In the genomic region with DNA sequence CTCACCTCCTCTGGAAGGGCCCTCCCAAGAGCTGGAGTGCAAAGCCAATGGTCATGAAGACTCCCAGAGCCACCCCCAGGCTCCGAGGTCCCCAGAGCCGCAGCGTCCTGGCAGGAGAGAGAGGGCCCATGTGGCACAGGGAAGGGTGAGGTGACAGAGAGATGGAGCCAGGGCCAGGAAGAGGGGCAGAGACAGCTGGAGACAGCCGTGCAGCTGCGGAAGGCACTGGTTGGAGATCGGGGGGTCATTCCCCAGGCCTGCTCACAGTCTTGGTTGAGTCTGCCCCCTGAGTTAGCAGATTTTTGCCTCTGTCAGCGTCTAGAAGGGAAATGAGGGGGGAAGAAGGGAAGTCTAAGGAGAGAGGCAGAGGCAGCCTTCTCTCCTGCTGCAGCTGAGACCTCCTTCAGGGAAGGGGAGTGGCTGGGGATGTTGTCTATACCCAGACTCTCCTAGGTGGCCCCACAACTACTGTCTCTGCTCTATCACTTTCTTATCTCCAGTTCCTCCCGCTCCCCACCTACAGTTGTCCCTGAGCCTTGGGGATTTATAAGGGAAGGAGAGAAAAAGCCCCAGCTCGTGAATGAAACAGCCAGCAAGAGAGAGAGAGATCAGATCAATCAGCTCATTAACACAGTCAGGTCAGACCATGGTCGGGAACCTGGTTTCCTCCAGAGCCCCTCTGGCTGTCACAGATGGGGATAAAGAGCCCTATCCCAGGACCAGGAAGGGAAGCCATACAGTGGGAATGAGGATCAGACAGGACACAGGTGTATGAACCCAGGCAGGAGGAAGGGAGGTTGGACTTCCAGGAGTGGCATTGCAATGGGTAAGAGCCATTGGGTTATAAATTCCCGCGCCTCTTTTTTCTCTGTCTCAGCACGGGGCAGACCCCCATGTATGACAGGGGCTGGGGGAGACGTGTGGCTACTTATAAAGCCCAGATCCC, we compare ENCODE assay signal across 1 cellular context.
TF ChIP-seq lines count a peak whose summit lies in the region.

No MANE protein-coding gene starts in this region.

TF ChIP-seq in endothelial cell of umbilical vein, 7 proteins besides CTCF, POLR2A, EP300 and RAD21:
- no peak for TF ChIP-seq GATA2 (IDR thresholded peaks at IDR 0.05; ENCODE audit: insufficient read depth, insufficient read length, low read depth, low read length)
